In the genomic region with DNA sequence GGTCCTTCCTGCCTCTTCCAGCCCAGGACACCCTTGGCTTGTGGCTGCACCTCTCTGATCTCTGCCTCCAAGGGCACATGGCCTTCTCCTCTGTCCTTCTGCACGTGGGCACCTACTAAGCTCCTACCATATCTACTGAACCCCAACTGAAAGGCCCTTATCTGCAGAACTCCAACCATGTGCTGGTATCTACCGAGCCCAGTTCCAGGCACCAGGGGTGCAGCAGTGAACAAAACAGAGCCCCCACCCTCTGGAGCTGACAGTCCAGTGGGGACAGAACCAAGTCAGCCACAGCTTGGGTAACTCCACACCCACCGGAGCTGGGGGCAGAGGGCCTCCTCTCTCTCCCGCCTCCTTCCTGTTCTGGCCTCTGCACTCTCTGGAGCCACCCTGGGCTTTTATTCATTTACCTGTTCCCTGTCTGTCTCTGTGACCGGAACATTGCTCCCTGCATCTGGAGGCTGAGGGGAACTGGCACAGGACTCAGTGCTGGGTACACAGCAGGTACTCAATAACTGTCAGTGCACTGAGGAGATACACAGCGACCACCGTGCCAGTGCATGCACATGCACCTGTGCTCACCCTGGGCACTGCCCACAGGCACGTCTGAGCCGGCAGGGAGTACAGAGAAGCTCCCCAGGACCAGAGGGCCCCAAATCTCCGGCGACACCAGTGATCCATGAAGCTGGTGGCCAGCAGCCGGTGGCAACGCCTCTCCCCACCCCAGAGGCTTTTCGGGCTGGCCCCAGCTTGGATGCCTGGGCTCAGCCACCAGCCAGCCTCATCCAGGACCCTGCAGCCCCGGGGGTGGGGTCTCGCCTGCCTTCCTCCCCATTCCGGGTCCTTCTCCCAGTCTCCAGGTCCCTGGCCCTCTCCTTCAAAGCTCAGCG, we compare ENCODE assay signal across 1 cellular context.
TF ChIP-seq lines count a peak whose summit lies in the region.

No MANE protein-coding gene starts in this region.

TF ChIP-seq in K562, 482 proteins besides CTCF, POLR2A, EP300 and RAD21 (continues in another document):
- TF ChIP-seq, protein P1, sequence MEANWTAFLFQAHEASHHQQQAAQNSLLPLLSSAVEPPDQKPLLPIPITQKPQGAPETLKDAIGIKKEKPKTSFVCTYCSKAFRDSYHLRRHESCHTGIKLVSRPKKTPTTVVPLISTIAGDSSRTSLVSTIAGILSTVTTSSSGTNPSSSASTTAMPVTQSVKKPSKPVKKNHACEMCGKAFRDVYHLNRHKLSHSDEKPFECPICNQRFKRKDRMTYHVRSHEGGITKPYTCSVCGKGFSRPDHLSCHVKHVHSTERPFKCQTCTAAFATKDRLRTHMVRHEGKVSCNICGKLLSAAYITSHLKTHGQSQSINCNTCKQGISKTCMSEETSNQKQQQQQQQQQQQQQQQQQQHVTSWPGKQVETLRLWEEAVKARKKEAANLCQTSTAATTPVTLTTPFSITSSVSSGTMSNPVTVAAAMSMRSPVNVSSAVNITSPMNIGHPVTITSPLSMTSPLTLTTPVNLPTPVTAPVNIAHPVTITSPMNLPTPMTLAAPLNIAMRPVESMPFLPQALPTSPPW (CRISPR knock-in tag; IDR thresholded peaks at IDR 0.05), result peak; percentile 57
- TF ChIP-seq HDAC1 (IDR thresholded peaks at IDR 0.05) (peak in 1 of 2 experiments; percentile 70; a peak in 2 of 4 replicates), FUS (optimal IDR thresholded peaks at IDR 0.05; ENCODE audit: low read depth, low read length) (no peak), E2F3 (CRISPR knock-in tag; IDR thresholded peaks at IDR 0.05) (no peak), KAT7 (CRISPR knock-in tag; IDR thresholded peaks at IDR 0.05; ENCODE audit: borderline replicate concordance) (peak; percentile 50; the same call in 1 of the 2 replicates), CCNT2 (IDR thresholded peaks at IDR 0.05; ENCODE audit: borderline replicate concordance, extremely low read depth, insufficient read length, low read depth, low read length) (peak; percentile 13), CC2D1A (IDR thresholded peaks at IDR 0.05) (no peak), TCF7 (IDR thresholded peaks at IDR 0.05; ENCODE audit: borderline replicate concordance) (no peak), RFX1 (IDR thresholded peaks at IDR 0.05) (no peak), ZNF263 (CRISPR knock-in tag; IDR thresholded peaks at IDR 0.05; ENCODE audit: borderline replicate concordance) (peak; percentile 35; the same call in 1 of the 2 replicates), KHSRP (IDR thresholded peaks at IDR 0.05) (no peak), SMC3 (conservative IDR thresholded peaks at IDR 0.05; ENCODE audit: insufficient read depth, low read depth, low read length) (no peak), ZFPM2 (CRISPR knock-in tag; IDR thresholded peaks at IDR 0.05) (no peak), HEY1 (CRISPR knock-in tag; IDR thresholded peaks at IDR 0.05; ENCODE audit: borderline replicate concordance) (no peak), HDAC8 (tag; IDR thresholded peaks at IDR 0.05) (no peak), TBP (optimal IDR thresholded peaks at IDR 0.05; ENCODE audit: low read depth, low read length) (peak; percentile 50), NR2C2 (CRISPR knock-in tag; IDR thresholded peaks at IDR 0.05) (no peak), NR2C2 (tag; IDR thresholded peaks at IDR 0.05) (no peak), XRCC5 (IDR thresholded peaks at IDR 0.05; ENCODE audit: low read depth, low read length) (no peak), MTA3 (IDR thresholded peaks at IDR 0.05; ENCODE audit: borderline replicate concordance) (no peak), TEAD4 (IDR thresholded peaks at IDR 0.05; ENCODE audit: low read length) (peak; percentile 47; the same call in 1 of the 2 replicates), TEAD4 (CRISPR knock-in tag; IDR thresholded peaks at IDR 0.05; ENCODE audit: borderline replicate concordance) (no peak), ZNF184 (CRISPR knock-in tag; IDR thresholded peaks at IDR 0.05) (no peak), ARNT (IDR thresholded peaks at IDR 0.05) (no peak), ZNF41 (CRISPR knock-in tag; conservative IDR thresholded peaks at IDR 0.05) (no peak), XRCC3 (IDR thresholded peaks at IDR 0.05) (no peak), MTA2 (IDR thresholded peaks at IDR 0.05; ENCODE audit: low read depth) (no peak), CHD2 (IDR thresholded peaks at IDR 0.05; ENCODE audit: low read depth, low read length) (no peak), POLR2G (IDR thresholded peaks at IDR 0.05; ENCODE audit: low read depth, low read length) (0 out of 2 replicates have a peak, but pooled peaks have one; percentile 27), TAL1 (IDR thresholded peaks at IDR 0.05) (peak; percentile 55; the same call in 1 of the 2 replicates), RFX5 (IDR thresholded peaks at IDR 0.05; ENCODE audit: low read depth, low read length) (no peak), BHLHE40 (IDR thresholded peaks at IDR 0.05; ENCODE audit: low read length) (no peak; the same call in 1 of the 2 replicates), EHMT2 (IDR thresholded peaks at IDR 0.05) (no peak), SMARCA4 (IDR thresholded peaks at IDR 0.05) (no peak), KDM1A (IDR thresholded peaks at IDR 0.05) (no peak), RCOR1 (IDR thresholded peaks at IDR 0.05; ENCODE audit: borderline replicate concordance in 1 of 2, low read depth in 2 of 2, low read length in 2 of 2) (0 out of 4 replicates have a peak, but pooled peaks of 1 of the 2 experiments have one; percentile 5), PHF21A (IDR thresholded peaks at IDR 0.05; ENCODE audit: borderline replicate concordance, low read depth) (no peak), ZNF696 (CRISPR knock-in tag; conservative IDR thresholded peaks at IDR 0.05) (no peak), NR3C1 (CRISPR knock-in tag; IDR thresholded peaks at IDR 0.05) (no peak), NCOA1 (IDR thresholded peaks at IDR 0.05; ENCODE audit: low read depth) (no peak), FOXK2 (conservative IDR thresholded peaks at IDR 0.05 in 1 of 2, IDR thresholded peaks at IDR 0.05 in 1 of 2; ENCODE audit: low read depth in 2 of 2) (no peak), CBFA2T2 (conservative IDR thresholded peaks at IDR 0.05) (peak; percentile 75), ZC3H11A (IDR thresholded peaks at IDR 0.05; ENCODE audit: low read depth, low read length) (no peak), ZNF77 (CRISPR knock-in tag; IDR thresholded peaks at IDR 0.05) (no peak), ZNF76 (CRISPR knock-in tag; IDR thresholded peaks at IDR 0.05; ENCODE audit: borderline replicate concordance) (no peak), HNRNPK (IDR thresholded peaks at IDR 0.05; ENCODE audit: low read depth, low read length, poor library complexity, severe bottlenecking) (no peak), COPS2 (conservative IDR thresholded peaks at IDR 0.05) (no peak), ZNF217 (CRISPR knock-in tag; IDR thresholded peaks at IDR 0.05) (no peak), ZC3H4 (CRISPR knock-in tag; IDR thresholded peaks at IDR 0.05; ENCODE audit: borderline replicate concordance) (0 out of 2 replicates have a peak, but pooled peaks have one; percentile 33)
- TF ChIP-seq, protein P2, sequence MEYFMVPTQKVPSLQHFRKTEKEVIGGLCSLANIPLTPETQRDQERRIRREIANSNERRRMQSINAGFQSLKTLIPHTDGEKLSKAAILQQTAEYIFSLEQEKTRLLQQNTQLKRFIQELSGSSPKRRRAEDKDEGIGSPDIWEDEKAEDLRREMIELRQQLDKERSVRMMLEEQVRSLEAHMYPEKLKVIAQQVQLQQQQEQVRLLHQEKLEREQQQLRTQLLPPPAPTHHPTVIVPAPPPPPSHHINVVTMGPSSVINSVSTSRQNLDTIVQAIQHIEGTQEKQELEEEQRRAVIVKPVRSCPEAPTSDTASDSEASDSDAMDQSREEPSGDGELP (CRISPR knock-in tag; IDR thresholded peaks at IDR 0.05; ENCODE audit: borderline replicate concordance), result no peak
- TF ChIP-seq, protein P3, sequence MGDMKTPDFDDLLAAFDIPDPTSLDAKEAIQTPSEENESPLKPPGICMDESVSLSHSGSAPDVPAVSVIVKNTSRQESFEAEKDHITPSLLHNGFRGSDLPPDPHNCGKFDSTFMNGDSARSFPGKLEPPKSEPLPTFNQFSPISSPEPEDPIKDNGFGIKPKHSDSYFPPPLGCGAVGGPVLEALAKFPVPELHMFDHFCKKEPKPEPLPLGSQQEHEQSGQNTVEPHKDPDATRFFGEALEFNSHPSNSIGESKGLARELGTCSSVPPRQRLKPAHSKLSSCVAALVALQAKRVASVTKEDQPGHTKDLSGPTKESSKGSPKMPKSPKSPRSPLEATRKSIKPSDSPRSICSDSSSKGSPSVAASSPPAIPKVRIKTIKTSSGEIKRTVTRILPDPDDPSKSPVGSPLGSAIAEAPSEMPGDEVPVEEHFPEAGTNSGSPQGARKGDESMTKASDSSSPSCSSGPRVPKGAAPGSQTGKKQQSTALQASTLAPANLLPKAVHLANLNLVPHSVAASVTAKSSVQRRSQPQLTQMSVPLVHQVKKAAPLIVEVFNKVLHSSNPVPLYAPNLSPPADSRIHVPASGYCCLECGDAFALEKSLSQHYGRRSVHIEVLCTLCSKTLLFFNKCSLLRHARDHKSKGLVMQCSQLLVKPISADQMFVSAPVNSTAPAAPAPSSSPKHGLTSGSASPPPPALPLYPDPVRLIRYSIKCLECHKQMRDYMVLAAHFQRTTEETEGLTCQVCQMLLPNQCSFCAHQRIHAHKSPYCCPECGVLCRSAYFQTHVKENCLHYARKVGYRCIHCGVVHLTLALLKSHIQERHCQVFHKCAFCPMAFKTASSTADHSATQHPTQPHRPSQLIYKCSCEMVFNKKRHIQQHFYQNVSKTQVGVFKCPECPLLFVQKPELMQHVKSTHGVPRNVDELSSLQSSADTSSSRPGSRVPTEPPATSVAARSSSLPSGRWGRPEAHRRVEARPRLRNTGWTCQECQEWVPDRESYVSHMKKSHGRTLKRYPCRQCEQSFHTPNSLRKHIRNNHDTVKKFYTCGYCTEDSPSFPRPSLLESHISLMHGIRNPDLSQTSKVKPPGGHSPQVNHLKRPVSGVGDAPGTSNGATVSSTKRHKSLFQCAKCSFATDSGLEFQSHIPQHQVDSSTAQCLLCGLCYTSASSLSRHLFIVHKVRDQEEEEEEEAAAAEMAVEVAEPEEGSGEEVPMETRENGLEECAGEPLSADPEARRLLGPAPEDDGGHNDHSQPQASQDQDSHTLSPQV (IDR thresholded peaks at IDR 0.05), result peak; percentile 48; the same call in 1 of the 2 replicates
- TF ChIP-seq, protein P4, sequence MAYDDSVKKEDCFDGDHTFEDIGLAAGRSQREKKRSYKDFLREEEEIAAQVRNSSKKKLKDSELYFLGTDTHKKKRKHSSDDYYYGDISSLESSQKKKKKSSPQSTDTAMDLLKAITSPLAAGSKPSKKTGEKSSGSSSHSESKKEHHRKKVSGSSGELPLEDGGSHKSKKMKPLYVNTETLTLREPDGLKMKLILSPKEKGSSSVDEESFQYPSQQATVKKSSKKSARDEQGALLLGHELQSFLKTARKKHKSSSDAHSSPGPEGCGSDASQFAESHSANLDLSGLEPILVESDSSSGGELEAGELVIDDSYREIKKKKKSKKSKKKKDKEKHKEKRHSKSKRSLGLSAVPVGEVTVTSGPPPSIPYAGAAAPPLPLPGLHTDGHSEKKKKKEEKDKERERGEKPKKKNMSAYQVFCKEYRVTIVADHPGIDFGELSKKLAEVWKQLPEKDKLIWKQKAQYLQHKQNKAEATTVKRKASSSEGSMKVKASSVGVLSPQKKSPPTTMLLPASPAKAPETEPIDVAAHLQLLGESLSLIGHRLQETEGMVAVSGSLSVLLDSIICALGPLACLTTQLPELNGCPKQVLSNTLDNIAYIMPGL (CRISPR knock-in tag; IDR thresholded peaks at IDR 0.05), result no peak
- TF ChIP-seq, protein P5, sequence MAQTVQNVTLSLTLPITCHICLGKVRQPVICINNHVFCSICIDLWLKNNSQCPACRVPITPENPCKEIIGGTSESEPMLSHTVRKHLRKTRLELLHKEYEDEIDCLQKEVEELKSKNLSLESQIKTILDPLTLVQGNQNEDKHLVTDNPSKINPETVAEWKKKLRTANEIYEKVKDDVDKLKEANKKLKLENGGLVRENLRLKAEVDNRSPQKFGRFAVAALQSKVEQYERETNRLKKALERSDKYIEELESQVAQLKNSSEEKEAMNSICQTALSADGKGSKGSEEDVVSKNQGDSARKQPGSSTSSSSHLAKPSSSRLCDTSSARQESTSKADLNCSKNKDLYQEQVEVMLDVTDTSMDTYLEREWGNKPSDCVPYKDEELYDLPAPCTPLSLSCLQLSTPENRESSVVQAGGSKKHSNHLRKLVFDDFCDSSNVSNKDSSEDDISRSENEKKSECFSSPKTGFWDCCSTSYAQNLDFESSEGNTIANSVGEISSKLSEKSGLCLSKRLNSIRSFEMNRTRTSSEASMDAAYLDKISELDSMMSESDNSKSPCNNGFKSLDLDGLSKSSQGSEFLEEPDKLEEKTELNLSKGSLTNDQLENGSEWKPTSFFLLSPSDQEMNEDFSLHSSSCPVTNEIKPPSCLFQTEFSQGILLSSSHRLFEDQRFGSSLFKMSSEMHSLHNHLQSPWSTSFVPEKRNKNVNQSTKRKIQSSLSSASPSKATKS (CRISPR knock-in tag; IDR thresholded peaks at IDR 0.05), result no peak
- TF ChIP-seq, protein P6, sequence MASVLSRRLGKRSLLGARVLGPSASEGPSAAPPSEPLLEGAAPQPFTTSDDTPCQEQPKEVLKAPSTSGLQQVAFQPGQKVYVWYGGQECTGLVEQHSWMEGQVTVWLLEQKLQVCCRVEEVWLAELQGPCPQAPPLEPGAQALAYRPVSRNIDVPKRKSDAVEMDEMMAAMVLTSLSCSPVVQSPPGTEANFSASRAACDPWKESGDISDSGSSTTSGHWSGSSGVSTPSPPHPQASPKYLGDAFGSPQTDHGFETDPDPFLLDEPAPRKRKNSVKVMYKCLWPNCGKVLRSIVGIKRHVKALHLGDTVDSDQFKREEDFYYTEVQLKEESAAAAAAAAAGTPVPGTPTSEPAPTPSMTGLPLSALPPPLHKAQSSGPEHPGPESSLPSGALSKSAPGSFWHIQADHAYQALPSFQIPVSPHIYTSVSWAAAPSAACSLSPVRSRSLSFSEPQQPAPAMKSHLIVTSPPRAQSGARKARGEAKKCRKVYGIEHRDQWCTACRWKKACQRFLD (CRISPR knock-in tag; IDR thresholded peaks at IDR 0.05), result no peak
- TF ChIP-seq, protein P7, sequence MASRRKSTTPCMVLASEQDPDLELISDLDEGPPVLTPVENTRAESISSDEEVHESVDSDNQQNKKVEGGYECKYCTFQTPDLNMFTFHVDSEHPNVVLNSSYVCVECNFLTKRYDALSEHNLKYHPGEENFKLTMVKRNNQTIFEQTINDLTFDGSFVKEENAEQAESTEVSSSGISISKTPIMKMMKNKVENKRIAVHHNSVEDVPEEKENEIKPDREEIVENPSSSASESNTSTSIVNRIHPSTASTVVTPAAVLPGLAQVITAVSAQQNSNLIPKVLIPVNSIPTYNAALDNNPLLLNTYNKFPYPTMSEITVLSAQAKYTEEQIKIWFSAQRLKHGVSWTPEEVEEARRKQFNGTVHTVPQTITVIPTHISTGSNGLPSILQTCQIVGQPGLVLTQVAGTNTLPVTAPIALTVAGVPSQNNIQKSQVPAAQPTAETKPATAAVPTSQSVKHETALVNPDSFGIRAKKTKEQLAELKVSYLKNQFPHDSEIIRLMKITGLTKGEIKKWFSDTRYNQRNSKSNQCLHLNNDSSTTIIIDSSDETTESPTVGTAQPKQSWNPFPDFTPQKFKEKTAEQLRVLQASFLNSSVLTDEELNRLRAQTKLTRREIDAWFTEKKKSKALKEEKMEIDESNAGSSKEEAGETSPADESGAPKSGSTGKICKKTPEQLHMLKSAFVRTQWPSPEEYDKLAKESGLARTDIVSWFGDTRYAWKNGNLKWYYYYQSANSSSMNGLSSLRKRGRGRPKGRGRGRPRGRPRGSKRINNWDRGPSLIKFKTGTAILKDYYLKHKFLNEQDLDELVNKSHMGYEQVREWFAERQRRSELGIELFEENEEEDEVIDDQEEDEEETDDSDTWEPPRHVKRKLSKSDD (conservative IDR thresholded peaks at IDR 0.05; ENCODE audit: low read length), result no peak
